ENCODE assay signal across 23 cellular contexts in genomic region chr3:26535151-26535550, GRCh38.
"Had no signal": no experiment of that assay in that cellular context is flagged by ENCODE, and none has a peak within 500 bp of the region (broad histone marks: within the 10 kb centered on the region; RNA-seq: fewer than 3 reads in every experiment).

No MANE protein-coding gene starts in this region.

- FAIRE-seq: HTR-8/SVneo had no signal

- H3K27ac ChIP-seq: HL-60, RWPE1, SJCRH30, SK-N-MC had no signal

- H3K4me3 ChIP-seq: MG63, SJCRH30, SK-N-MC had no signal

- H3K9me3 ChIP-seq: MG63 had no signal

- ATAC-seq: Panc1, PC-3 had no signal

- H3K4me1 ChIP-seq: SJCRH30 had no signal

- DNase-seq: Karpas-422, KG1, MG63, NCI-H1092 treated with DMSO at 0.1 percent for 48 hours, NCI-H1436, NCI-H187, NCI-H2029, NCI-H2081 treated with DMSO at 0.1 percent for 48 hours, NCI-H2171, NCI-H226, NCI-H446, NCI-H510A, NCI-H524 treated with DMSO at 0.1 percent for 48 hours, NCI-H69, NCI-H774, PC-3, SHP77, SJCRH30 had no signal
